ENCODE assay signal across 8 cellular contexts in genomic region chrX:24498975-24499374, GRCh38. TPM values are rescaled to one million over a fixed set of nuclear protein-coding genes. Genes with fewer than 3 reads are reported as not detected.
DNase-seq lines count a peak whose midpoint lies in the region; ATAC-seq and TF ChIP-seq lines count a peak whose summit lies in the region.

No MANE protein-coding gene starts in this region.

- no peaks in the 10 kb centered on the region for H3K9me3 ChIP-seq in vagina

- no peak overlapping the region for H3K4me3 ChIP-seq in vagina

- TF ChIP-seq POLR2A in vagina (IDR thresholded peaks at IDR 0.05) = no peak

- H3K4me3 Mint-ChIP-seq in immature natural killer cell = peak overlapping the region in 2 of 5 donors; percentile 20 to 48

- peaks cover 0 to 5% of the 10 kb centered on the region in 2 donors for H3K36me3 ChIP-seq in vagina

- DNase-seq in NCI-H748 (lab: John Stamatoyannopoulos, UW; ENCODE audit: unreplicated experiment) (peak; percentile 4), NCI-H748 treated with DMSO at 0.1 percent for 48 hours (lab: John Stamatoyannopoulos, UW) (no peak), immature natural killer cell (peak; percentile 30 to 43 (median 42)), vagina (ENCODE audit: extremely low spot score in 2 of 2) (no peak), COLO829 (ENCODE audit: low spot score) (no peak)

- ATAC-seq in HG02943 (IDR thresholded peaks at IDR 0.05; ENCODE audit: low read depth, unreplicated experiment) = peak; percentile 68
- no peak for ATAC-seq in GM21381 (IDR thresholded peaks at IDR 0.05; ENCODE audit: unreplicated experiment)

- no peaks in the 10 kb centered on the region for H3K9me3 Mint-ChIP-seq in immature natural killer cell

- H3K36me3 Mint-ChIP-seq in immature natural killer cell = no peaks in the 10 kb centered on the region

- no peaks in the 10 kb centered on the region for H3K27me3 ChIP-seq in vagina

- H3K27ac ChIP-seq in VCaP (no peak overlapping the region), vagina (no peak overlapping the region)

- peak overlapping the region in 4 of 6 donors; percentile 71 to 78 (median 74) for H3K27ac Mint-ChIP-seq in immature natural killer cell

- H3K4me1 Mint-ChIP-seq in immature natural killer cell = peaks cover 29 to 36% of the 10 kb centered on the region in 2 donors

- intact Hi-C loops in vagina (cut with DNase I) = loop anchor here (5.0 kb wide), 1 partner anchor 107 kb away; no protein-coding TSS in a partner anchor

- TF ChIP-seq CTCF in VCaP (conservative IDR thresholded peaks at IDR 0.05) = peak; percentile 74
- peak in 2 of 3 experiments; percentile 33 to 50 for TF ChIP-seq CTCF in vagina (IDR thresholded peaks at IDR 0.05)

- peaks cover 11% of the 10 kb centered on the region for H3K4me1 ChIP-seq in vagina

- peaks cover 0 to 7% (median 0%) of the 10 kb centered on the region in 3 donors for H3K27me3 Mint-ChIP-seq in immature natural killer cell (ENCODE audit: low read depth in 3 of 3)

RNA-seq across cellular contexts. Expression of gene PDK3, which starts 33.9 kb away (rescaled TPM):
- polyA plus RNA-seq in immature natural killer cell = 10 to 100 TPM; 48.4 to 65.8 (median 59.6) TPM
- total RNA-seq in vagina = 23.3 TPM

Comparison
In these comparisons a context has a peak if more than half of its experiments do, and no peak if none do; other contexts are left out.
1. DNase-seq: peak in NCI-H748 (single experiment) and immature natural killer cell (3 of 3); none in NCI-H748 treated with DMSO at 0.1 percent for 48 hours (single experiment), vagina (0 of 2) and COLO829 (single experiment).